In genomic region chr11:67271212-67271547, GRCh38 we compare ENCODE assay signal across 9 cellular contexts. TPM values are rescaled to one million over a fixed set of nuclear protein-coding genes. Genes with fewer than 3 reads are reported as not detected.
DNase-seq lines count a peak whose midpoint lies in the region; ATAC-seq and TF ChIP-seq lines count a peak whose summit lies in the region.
"Had no signal": no experiment of that assay in that cellular context is flagged by ENCODE, and none has a peak within 500 bp of the region (broad histone marks: within the 10 kb centered on the region; RNA-seq: fewer than 3 reads in every experiment).

No MANE protein-coding gene starts in this region.

- no peak for TF ChIP-seq EP300 in gastroesophageal sphincter (IDR thresholded peaks at IDR 0.05)

- no peak overlapping the region for H3K14ac ChIP-seq in H9 (ENCODE audit: insufficient read depth, low read length)

- H3K4me2 ChIP-seq in H9 (ENCODE audit: insufficient read depth, insufficient read length, low read length) = peak overlapping the region; percentile 31
- peak overlapping the region; percentile 58 for H3K4me2 ChIP-seq in SU-DHL-6 (ENCODE audit: low read depth, low read length, poor library complexity, severe bottlenecking)

- peaks cover 8% of the 10 kb centered on the region for H3K23me2 ChIP-seq in H9 (ENCODE audit: insufficient read length, low read depth, low read length, poor library complexity, severe bottlenecking)

- ATAC-seq in gastroesophageal sphincter = no peak
- ATAC-seq in stimulated activated effector memory CD8-positive, alpha-beta T cell treated with anti-CD3 and anti-CD28 coated beads, Interleukin-12 subunit alpha, Interleukin-12 subunit beta, amount 100 ng/mL, for 72 hours = no peak
- no peak for ATAC-seq in HG02798 (IDR thresholded peaks at IDR 0.05; ENCODE audit: poor library complexity, unreplicated experiment)
- no peak for ATAC-seq in HG03095 (IDR thresholded peaks at IDR 0.05; ENCODE audit: unreplicated experiment)
- ATAC-seq in HG03432 (IDR thresholded peaks at IDR 0.05; ENCODE audit: unreplicated experiment) = no peak

- H3K23ac ChIP-seq in H9 (ENCODE audit: insufficient read length, low read depth, low read length) = no peak overlapping the region

- H3K4me3 Mint-ChIP-seq in H9 = peak overlapping the region in 1 of 2 experiments; percentile 73; a peak in 3 of 5 replicates
- peak overlapping the region; percentile 98 for H3K4me3 Mint-ChIP-seq in stimulated activated effector memory CD8-positive, alpha-beta T cell treated with anti-CD3 and anti-CD28 coated beads, Interleukin-12 subunit alpha, Interleukin-12 subunit beta, amount 100 ng/mL, for 72 hours

- no peak overlapping the region for H3T11ph ChIP-seq in H9 (ENCODE audit: low read length)

- H3K4ac ChIP-seq in H9 (ENCODE audit: low read depth, low read length) = no peak overlapping the region

- no peak overlapping the region for H2BK20ac ChIP-seq in H9 (ENCODE audit: low read depth, low read length, poor library complexity, severe bottlenecking)

- TF ChIP-seq CTCF in H9 (conservative IDR thresholded peaks at IDR 0.05) = no peak
- TF ChIP-seq CTCF in SU-DHL-6 (IDR thresholded peaks at IDR 0.05; ENCODE audit: insufficient read depth, low read length, poor library complexity, severe bottlenecking) = no peak
- TF ChIP-seq CTCF in gastroesophageal sphincter (IDR thresholded peaks at IDR 0.05) = no peak

- H3K4me1 ChIP-seq in H9 (ENCODE audit: insufficient read depth, low read length) (peaks cover 12% of the 10 kb centered on the region), gastroesophageal sphincter (peaks cover 7 to 94% (median 90%) of the 10 kb centered on the region in 3 donors)

- H3K36me3 ChIP-seq in SU-DHL-6 (ENCODE audit: low read length) (no peaks in the 10 kb centered on the region), gastroesophageal sphincter (peaks cover 0 to 16% of the 10 kb centered on the region in 2 donors)

- H2BK15ac ChIP-seq in H9 (ENCODE audit: low read depth, low read length) = no peak overlapping the region

- no peak overlapping the region for H2BK120ac ChIP-seq in H9 (ENCODE audit: low read depth, low read length, poor library complexity, severe bottlenecking)

- no peak overlapping the region for H3K56ac ChIP-seq in H9 (ENCODE audit: insufficient read length, low read depth, low read length)

- no peak overlapping the region; a peak in 1 of 7 replicates for H3K27ac Mint-ChIP-seq in H9
- peak overlapping the region; percentile 98 for H3K27ac Mint-ChIP-seq in stimulated activated effector memory CD8-positive, alpha-beta T cell treated with anti-CD3 and anti-CD28 coated beads, Interleukin-12 subunit alpha, Interleukin-12 subunit beta, amount 100 ng/mL, for 72 hours

- no peak overlapping the region for H4K5ac ChIP-seq in H9 (ENCODE audit: insufficient read length, low read depth, low read length)

- H3K27ac ChIP-seq in H9 (ENCODE audit: insufficient read length, low read depth, low read length) (no peak overlapping the region), SU-DHL-6 (ENCODE audit: low read depth, low read length) (peak overlapping the region; percentile 93), gastroesophageal sphincter (peak overlapping the region in 3 of 4 donors; percentile 88 to 92 (median 88))
- H3K27ac ChIP-seq: SJSA1 had no signal

- H3K27me3 Mint-ChIP-seq in H9 (ENCODE audit: low read depth) = no peaks in the 10 kb centered on the region; the same call in 1 of the 2 replicates

- no peaks in the 10 kb centered on the region for H3K79me1 ChIP-seq in H9 (ENCODE audit: insufficient read depth, low read depth, low read length, poor library complexity, severe bottlenecking)

- H3K79me2 ChIP-seq in H9 (ENCODE audit: insufficient read depth, low read length) (peaks cover 12% of the 10 kb centered on the region; the same call in 1 of the 2 replicates), SU-DHL-6 (ENCODE audit: insufficient read depth, low read length) (peaks cover 94% of the 10 kb centered on the region)

- H3K9me3 ChIP-seq in H9 (ENCODE audit: control insufficient read depth, low read depth, low read length) (no peaks in the 10 kb centered on the region), SU-DHL-6 (ENCODE audit: insufficient read depth, low read length) (no peaks in the 10 kb centered on the region), gastroesophageal sphincter (no peaks in the 10 kb centered on the region)
- H3K9me3 ChIP-seq: SJSA1 had no signal

- H2BK12ac ChIP-seq in H9 (ENCODE audit: insufficient read length, low read depth, low read length) = no peak overlapping the region

- H3K27me3 ChIP-seq in H9 (ENCODE audit: insufficient read depth, low read length) (no peaks in the 10 kb centered on the region), SU-DHL-6 (ENCODE audit: low read length) (no peaks in the 10 kb centered on the region), gastroesophageal sphincter (no peaks in the 10 kb centered on the region)
- H3K27me3 ChIP-seq: SJSA1 had no signal

- H2AK5ac ChIP-seq in H9 (ENCODE audit: insufficient read length, low read length) = no peak overlapping the region

- H3K18ac ChIP-seq in H9 (ENCODE audit: insufficient read length, low read depth, low read length) = no peak overlapping the region

- H3K9ac ChIP-seq in H9 (ENCODE audit: extremely low read depth, insufficient read length, low read length) = no peak overlapping the region
- peak overlapping the region; percentile 97 for H3K9ac ChIP-seq in SU-DHL-6 (ENCODE audit: low read length)

- peaks cover 31 to 38% of the 10 kb centered on the region in 2 experiments for H3K4me1 Mint-ChIP-seq in H9
- H3K4me1 Mint-ChIP-seq in stimulated activated effector memory CD8-positive, alpha-beta T cell treated with anti-CD3 and anti-CD28 coated beads, Interleukin-12 subunit alpha, Interleukin-12 subunit beta, amount 100 ng/mL, for 72 hours = peaks cover 90% of the 10 kb centered on the region

- no peaks in the 10 kb centered on the region for H3K9me2 ChIP-seq in SU-DHL-6 (replicated peaks; ENCODE audit: insufficient read depth, low read length)

- H4K20me1 ChIP-seq in H9 (ENCODE audit: control insufficient read depth, insufficient read depth, insufficient read length) = peaks cover 3% of the 10 kb centered on the region
- H4K20me1 ChIP-seq in SU-DHL-6 (ENCODE audit: low read depth, low read length) = no peaks in the 10 kb centered on the region

- TF ChIP-seq POLR2A in gastroesophageal sphincter (IDR thresholded peaks at IDR 0.05) = no peak

- no peak overlapping the region for H4K8ac ChIP-seq in H9 (replicated peaks; ENCODE audit: insufficient read length, low read depth, low read length)

- H3K4me3 ChIP-seq in SU-DHL-6 (ENCODE audit: insufficient read depth, low read length, poor library complexity, severe bottlenecking) (peak overlapping the region; percentile 65), gastroesophageal sphincter (peak overlapping the region in 1 of 2 donors; percentile 96)
- H3K4me3 ChIP-seq: SJSA1 had no signal

- no CpG with 5 or more reads among the region's 6 CpGs for whole genome bisulfite sequencing in H9 (ENCODE audit: extremely low coverage, insufficient read length, low lambda C conversion rate)
- WGBS in gastroesophageal sphincter (ENCODE audit: low coverage in 1 of 2), 2 donors = 48 to 66% methylated on average over 5 to 6 of the region's 6 CpGs

- H3F3A ChIP-seq in SU-DHL-6 (ENCODE audit: insufficient read depth) = peaks cover 34% of the 10 kb centered on the region

- H3K9me3 Mint-ChIP-seq in H9 = no peaks in the 10 kb centered on the region
- H3K9me3 Mint-ChIP-seq in stimulated activated effector memory CD8-positive, alpha-beta T cell treated with anti-CD3 and anti-CD28 coated beads, Interleukin-12 subunit alpha, Interleukin-12 subunit beta, amount 100 ng/mL, for 72 hours = no peaks in the 10 kb centered on the region

- H3K36me3 Mint-ChIP-seq in H9 (ENCODE audit: insufficient read depth in 1 of 3, low read depth in 3 of 3) = peaks cover 0 to 11% (median 10%) of the 10 kb centered on the region in 3 experiments; a peak in 5 of 7 replicates
- peaks cover 94% of the 10 kb centered on the region for H3K36me3 Mint-ChIP-seq in stimulated activated effector memory CD8-positive, alpha-beta T cell treated with anti-CD3 and anti-CD28 coated beads, Interleukin-12 subunit alpha, Interleukin-12 subunit beta, amount 100 ng/mL, for 72 hours

- no peak overlapping the region for H2BK5ac ChIP-seq in H9 (ENCODE audit: insufficient read length, low read length)

- no peak for DNase-seq in H9
- DNase-seq in stimulated activated effector memory CD8-positive, alpha-beta T cell treated with anti-CD3 and anti-CD28 coated beads, Interleukin-12 subunit alpha, Interleukin-12 subunit beta, amount 100 ng/mL, for 72 hours (ENCODE audit: low spot score in 2 of 2) = no peak
- DNase-seq: NCI-H1092 had no signal

- H2AFZ ChIP-seq in H9 (ENCODE audit: low read length) (no peak overlapping the region), SU-DHL-6 (ENCODE audit: low read depth, low read length, severe bottlenecking) (no peak overlapping the region)

- H4K91ac ChIP-seq in H9 (ENCODE audit: insufficient read length, low read depth, low read length) = no peak overlapping the region

RNA-seq across cellular contexts. Expression of gene GRK2, which starts 4.9 kb away (rescaled TPM):
- 55.5 and 56.3 TPM in 2 replicates for total RNA-seq in H9 (2021)
- 10 to 100 TPM; 44.0 to 76.9 (median 64.8) TPM for total RNA-seq in gastroesophageal sphincter

RNA-seq across cellular contexts. Expression of gene ANKRD13D, which starts 17.9 kb away (rescaled TPM):
- total RNA-seq in H9 (2021) (40.9 and 42.1 TPM in 2 replicates), gastroesophageal sphincter (10 to 100 TPM; 25.6 to 61.6 (median 32.3) TPM)

RNA-seq across cellular contexts. Expression of gene SSH3, which starts 32.1 kb away (rescaled TPM):
- total RNA-seq in H9 (2021) (42.2 and 44.2 TPM in 2 replicates), gastroesophageal sphincter (10 to 100 TPM; 33.9 to 58.4 (median 41.9) TPM)
